ENCODE assay signal across 1 cellular context in the genomic region with DNA sequence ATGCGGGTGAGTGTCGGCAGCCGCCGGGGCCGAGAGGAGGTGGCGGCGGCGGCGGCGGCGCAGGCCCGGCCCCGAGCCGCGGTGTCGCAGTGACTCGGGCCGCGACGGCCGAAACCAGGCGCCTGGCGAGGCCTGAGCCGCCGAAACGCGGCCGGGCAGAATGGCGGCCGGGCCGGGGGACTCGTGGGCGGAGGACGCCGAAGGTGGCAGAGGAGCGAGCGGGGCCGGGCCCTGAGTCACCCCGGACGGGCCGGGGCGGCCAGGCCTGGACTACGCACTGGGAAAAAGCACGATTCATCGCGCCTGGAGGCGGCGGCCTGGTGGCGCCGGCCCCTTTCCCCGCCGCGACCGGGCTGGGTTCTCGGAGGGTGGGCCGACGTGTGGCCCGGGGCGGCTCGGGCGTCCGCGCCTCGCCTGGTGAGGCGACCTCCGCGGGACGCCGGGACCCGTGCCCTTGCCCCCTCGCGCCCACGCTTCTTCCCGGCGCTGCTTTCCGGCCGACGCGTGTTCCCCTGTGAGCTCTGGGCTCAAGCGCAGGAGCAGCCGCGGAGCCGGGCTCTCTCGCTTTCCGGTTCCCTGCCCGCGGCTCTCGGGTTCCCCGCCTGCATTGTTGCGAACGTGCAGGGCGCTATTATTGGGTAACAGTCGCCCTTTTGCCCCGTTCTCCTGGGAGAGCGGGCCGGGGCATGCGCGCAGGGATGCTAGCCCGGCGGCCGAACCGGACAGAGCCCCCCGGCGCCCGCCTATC.
TF ChIP-seq lines count a peak whose summit lies in the region.

No MANE protein-coding gene starts in this region.

TF ChIP-seq in GM23338, 12 proteins besides CTCF, POLR2A, EP300 and RAD21 (continued from another document):
- TF ChIP-seq, protein P1, sequence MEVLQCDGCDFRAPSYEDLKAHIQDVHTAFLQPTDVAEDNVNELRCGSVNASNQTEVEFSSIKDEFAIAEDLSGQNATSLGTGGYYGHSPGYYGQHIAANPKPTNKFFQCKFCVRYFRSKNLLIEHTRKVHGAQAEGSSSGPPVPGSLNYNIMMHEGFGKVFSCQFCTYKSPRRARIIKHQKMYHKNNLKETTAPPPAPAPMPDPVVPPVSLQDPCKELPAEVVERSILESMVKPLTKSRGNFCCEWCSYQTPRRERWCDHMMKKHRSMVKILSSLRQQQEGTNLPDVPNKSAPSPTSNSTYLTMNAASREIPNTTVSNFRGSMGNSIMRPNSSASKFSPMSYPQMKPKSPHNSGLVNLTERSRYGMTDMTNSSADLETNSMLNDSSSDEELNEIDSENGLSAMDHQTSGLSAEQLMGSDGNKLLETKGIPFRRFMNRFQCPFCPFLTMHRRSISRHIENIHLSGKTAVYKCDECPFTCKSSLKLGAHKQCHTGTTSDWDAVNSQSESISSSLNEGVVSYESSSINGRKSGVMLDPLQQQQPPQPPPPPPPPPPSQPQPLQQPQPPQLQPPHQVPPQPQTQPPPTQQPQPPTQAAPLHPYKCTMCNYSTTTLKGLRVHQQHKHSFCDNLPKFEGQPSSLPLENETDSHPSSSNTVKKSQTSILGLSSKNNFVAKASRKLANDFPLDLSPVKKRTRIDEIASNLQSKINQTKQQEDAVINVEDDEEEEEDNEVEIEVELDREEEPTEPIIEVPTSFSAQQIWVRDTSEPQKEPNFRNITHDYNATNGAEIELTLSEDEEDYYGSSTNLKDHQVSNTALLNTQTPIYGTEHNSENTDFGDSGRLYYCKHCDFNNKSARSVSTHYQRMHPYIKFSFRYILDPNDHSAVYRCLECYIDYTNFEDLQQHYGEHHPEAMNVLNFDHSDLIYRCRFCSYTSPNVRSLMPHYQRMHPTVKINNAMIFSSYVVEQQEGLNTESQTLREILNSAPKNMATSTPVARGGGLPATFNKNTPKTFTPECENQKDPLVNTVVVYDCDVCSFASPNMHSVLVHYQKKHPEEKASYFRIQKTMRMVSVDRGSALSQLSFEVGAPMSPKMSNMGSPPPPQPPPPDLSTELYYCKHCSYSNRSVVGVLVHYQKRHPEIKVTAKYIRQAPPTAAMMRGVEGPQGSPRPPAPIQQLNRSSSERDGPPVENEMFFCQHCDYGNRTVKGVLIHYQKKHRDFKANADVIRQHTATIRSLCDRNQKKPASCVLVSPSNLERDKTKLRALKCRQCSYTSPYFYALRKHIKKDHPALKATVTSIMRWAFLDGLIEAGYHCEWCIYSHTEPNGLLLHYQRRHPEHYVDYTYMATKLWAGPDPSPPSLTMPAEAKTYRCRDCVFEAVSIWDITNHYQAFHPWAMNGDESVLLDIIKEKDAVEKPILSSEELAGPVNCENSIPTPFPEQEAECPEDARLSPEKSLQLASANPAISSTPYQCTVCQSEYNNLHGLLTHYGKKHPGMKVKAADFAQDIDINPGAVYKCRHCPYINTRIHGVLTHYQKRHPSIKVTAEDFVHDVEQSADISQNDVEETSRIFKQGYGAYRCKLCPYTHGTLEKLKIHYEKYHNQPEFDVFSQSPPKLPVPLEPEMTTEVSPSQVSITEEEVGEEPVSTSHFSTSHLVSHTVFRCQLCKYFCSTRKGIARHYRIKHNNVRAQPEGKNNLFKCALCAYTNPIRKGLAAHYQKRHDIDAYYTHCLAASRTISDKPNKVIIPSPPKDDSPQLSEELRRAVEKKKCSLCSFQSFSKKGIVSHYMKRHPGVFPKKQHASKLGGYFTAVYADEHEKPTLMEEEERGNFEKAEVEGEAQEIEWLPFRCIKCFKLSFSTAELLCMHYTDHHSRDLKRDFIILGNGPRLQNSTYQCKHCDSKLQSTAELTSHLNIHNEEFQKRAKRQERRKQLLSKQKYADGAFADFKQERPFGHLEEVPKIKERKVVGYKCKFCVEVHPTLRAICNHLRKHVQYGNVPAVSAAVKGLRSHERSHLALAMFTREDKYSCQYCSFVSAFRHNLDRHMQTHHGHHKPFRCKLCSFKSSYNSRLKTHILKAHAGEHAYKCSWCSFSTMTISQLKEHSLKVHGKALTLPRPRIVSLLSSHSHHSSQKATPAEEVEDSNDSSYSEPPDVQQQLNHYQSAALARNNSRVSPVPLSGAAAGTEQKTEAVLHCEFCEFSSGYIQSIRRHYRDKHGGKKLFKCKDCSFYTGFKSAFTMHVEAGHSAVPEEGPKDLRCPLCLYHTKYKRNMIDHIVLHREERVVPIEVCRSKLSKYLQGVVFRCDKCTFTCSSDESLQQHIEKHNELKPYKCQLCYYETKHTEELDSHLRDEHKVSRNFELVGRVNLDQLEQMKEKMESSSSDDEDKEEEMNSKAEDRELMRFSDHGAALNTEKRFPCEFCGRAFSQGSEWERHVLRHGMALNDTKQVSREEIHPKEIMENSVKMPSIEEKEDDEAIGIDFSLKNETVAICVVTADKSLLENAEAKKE (CRISPR knock-in tag; IDR thresholded peaks at IDR 0.05) = no peak
